ENCODE assay signal across 17 cellular contexts in the genomic region with DNA sequence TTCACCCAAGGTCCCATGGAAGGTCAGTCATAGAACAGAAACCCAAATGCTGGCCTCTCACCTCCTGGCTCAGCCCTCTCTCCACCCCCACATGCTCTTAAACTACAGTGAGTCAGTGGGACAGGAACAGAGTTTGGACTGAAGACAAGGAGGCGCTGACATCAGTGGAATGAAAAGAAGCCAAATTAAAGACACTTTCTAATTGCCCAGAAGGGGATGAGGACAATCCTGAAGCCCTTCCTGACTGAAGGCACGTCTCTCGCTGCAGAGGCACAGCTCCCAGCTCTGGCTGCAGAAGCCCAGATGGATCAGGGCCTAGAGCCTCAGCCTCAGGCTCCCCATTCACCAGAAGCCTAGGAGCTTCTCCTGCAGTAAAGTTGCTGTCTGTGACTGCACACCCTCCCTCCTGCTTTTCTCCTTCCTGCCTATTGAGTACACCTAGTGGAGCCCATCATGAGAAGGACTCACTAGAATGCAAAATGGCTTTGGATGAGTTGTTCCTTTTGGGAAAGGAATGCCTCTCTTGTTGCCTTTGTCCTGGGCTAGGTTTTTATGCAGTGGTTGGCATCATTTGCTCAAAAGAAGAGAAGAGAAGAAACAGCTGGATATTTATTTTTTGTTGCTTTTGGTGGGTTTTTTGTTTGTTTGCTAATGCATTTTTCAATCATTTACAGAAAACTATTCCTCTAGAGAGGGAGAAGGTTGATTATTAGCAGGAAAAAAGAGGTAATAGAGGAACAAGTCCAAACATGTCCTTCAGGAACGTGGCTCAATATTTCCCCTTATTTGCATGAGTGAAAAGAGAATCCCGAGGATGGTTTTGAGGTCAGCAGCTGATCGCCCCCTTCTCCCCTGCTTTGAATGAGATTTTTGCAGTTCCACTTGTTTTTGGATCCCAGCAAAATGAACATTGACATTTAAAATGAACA.
DNase-seq lines count a peak whose midpoint lies in the region; ATAC-seq, FAIRE-seq and TF ChIP-seq lines count a peak whose summit lies in the region.
"Had no signal": no experiment of that assay in that cellular context is flagged by ENCODE, and none has a peak within 500 bp of the region (broad histone marks: within the 10 kb centered on the region; RNA-seq: fewer than 3 reads in every experiment).

No MANE protein-coding gene starts in this region.

- TF ChIP-seq POLR2A in A549 (IDR thresholded peaks at IDR 0.05; ENCODE audit: low read length), result no peak

- H3K9me3 Mint-ChIP-seq in H9 (peaks cover 3% of the 10 kb centered on the region in 2 experiments; a peak in 2 of 5 replicates), mesothelial cell of epicardium (no peaks in the 10 kb centered on the region)
- H3K9me3 Mint-ChIP-seq: activated naive CD4-positive, alpha-beta T cell treated with anti-CD3 and anti-CD28 coated beads, Interleukin-2, amount 50 U/mL, for 24 hours; dendritic cell treated with granulocyte-macrophage colony-stimulating factor and Interleukin-4, amounts not matched to agents 40 ng/mL and 50 ng/mL, for 4 days had no signal

- H2BK5ac ChIP-seq in H9 (ENCODE audit: insufficient read length, low read length), result no peak overlapping the region

- no peak overlapping the region for H4K5ac ChIP-seq in H9 (ENCODE audit: insufficient read length, low read depth, low read length)

- no peaks in the 10 kb centered on the region for H3K9me3 ChIP-seq in A549
- no peaks in the 10 kb centered on the region for H3K9me3 ChIP-seq in H9 (ENCODE audit: control insufficient read depth, low read depth, low read length)
- H3K9me3 ChIP-seq: mucosa of descending colon, sigmoid colon, tibial nerve had no signal

- H3K56ac ChIP-seq in H9 (ENCODE audit: insufficient read length, low read depth, low read length), result no peak overlapping the region

- H3K36me3 Mint-ChIP-seq in H9 (ENCODE audit: insufficient read depth in 1 of 3, low read depth in 3 of 3) (peaks cover 0 to 5% (median 2%) of the 10 kb centered on the region in 3 experiments; a peak in 4 of 7 replicates), mesothelial cell of epicardium (no peaks in the 10 kb centered on the region)
- H3K36me3 Mint-ChIP-seq: activated naive CD4-positive, alpha-beta T cell treated with anti-CD3 and anti-CD28 coated beads, Interleukin-2, amount 50 U/mL, for 24 hours had no signal

- H3K4me3 Mint-ChIP-seq in H9 (no peak overlapping the region), mesothelial cell of epicardium (no peak overlapping the region)
- H3K4me3 Mint-ChIP-seq: activated naive CD4-positive, alpha-beta T cell treated with anti-CD3 and anti-CD28 coated beads, Interleukin-2, amount 50 U/mL, for 24 hours; B cell; dendritic cell treated with granulocyte-macrophage colony-stimulating factor and Interleukin-4, amounts not matched to agents 40 ng/mL and 50 ng/mL, for 4 days had no signal

- WGBS in A549 (ENCODE audit: missing lambda C conversion rate), result 75% methylated on average over 6 of the region's 6 CpGs
- no CpG with 5 or more reads among the region's 6 CpGs for WGBS in H9 (ENCODE audit: extremely low coverage, insufficient read length, low lambda C conversion rate)

- no peak; a peak in 1 of 6 replicates for ATAC-seq in A549
- no peak for ATAC-seq in sciatic nerve
- ATAC-seq: mucosa of descending colon had no signal

- H3K27ac Mint-ChIP-seq in H9, result peak overlapping the region in 2 of 3 experiments; percentile 24 to 54; a peak in 2 of 7 replicates
- H3K27ac Mint-ChIP-seq in mesothelial cell of epicardium, result no peak overlapping the region
- H3K27ac Mint-ChIP-seq: activated naive CD4-positive, alpha-beta T cell treated with anti-CD3 and anti-CD28 coated beads, Interleukin-2, amount 50 U/mL, for 24 hours; B cell; dendritic cell treated with granulocyte-macrophage colony-stimulating factor and Interleukin-4, amounts not matched to agents 40 ng/mL and 50 ng/mL, for 4 days had no signal

- no peak overlapping the region for H3K4ac ChIP-seq in H9 (ENCODE audit: low read depth, low read length)

- peak overlapping the region; percentile 12; the same call in 1 of the 3 replicates for H3K4me2 ChIP-seq in A549
- no peak overlapping the region for H3K4me2 ChIP-seq in H9 (ENCODE audit: insufficient read depth, insufficient read length, low read length)

- H3K79me1 ChIP-seq in H9 (ENCODE audit: insufficient read depth, low read depth, low read length, poor library complexity, severe bottlenecking), result no peaks in the 10 kb centered on the region

- H2AFZ ChIP-seq in H9 (ENCODE audit: low read length), result no peak overlapping the region

- TF ChIP-seq EP300 in A549 (IDR thresholded peaks at IDR 0.05), result no peak

- H3K27ac ChIP-seq in A549 (peak overlapping the region; percentile 46 to 70; a peak in 5 of 6 replicates), H9 (ENCODE audit: insufficient read length, low read depth, low read length) (no peak overlapping the region)
- H3K27ac ChIP-seq: sigmoid colon, tibial nerve had no signal

- TF ChIP-seq RAD21 in A549 (conservative IDR thresholded peaks at IDR 0.05 in 1 of 2, IDR thresholded peaks at IDR 0.05 in 1 of 2), result no peak

- no peak overlapping the region for H3K9ac ChIP-seq in H9 (ENCODE audit: extremely low read depth, insufficient read length, low read length)

- no peak overlapping the region for H3K14ac ChIP-seq in H9 (ENCODE audit: insufficient read depth, low read length)

- H4K91ac ChIP-seq in H9 (ENCODE audit: insufficient read length, low read depth, low read length), result no peak overlapping the region

- H2BK20ac ChIP-seq in H9 (ENCODE audit: low read depth, low read length, poor library complexity, severe bottlenecking), result no peak overlapping the region

- FAIRE-seq in A549 (lab: Jason Lieb, UNC), result no peak

- H3K23me2 ChIP-seq in H9 (ENCODE audit: insufficient read length, low read depth, low read length, poor library complexity, severe bottlenecking), result no peaks in the 10 kb centered on the region

- no peak overlapping the region for H4K8ac ChIP-seq in H9 (replicated peaks; ENCODE audit: insufficient read length, low read depth, low read length)

- no peaks in the 10 kb centered on the region for H3K27me3 ChIP-seq in H9 (ENCODE audit: insufficient read depth, low read length)
- H3K27me3 ChIP-seq: sigmoid colon, tibial nerve had no signal

- H3K4me1 Mint-ChIP-seq in H9 (peaks cover 10 to 24% of the 10 kb centered on the region in 2 experiments), mesothelial cell of epicardium (peaks cover 8% of the 10 kb centered on the region)
- H3K4me1 Mint-ChIP-seq: activated naive CD4-positive, alpha-beta T cell treated with anti-CD3 and anti-CD28 coated beads, Interleukin-2, amount 50 U/mL, for 24 hours; B cell had no signal

- TF ChIP-seq CTCF in A549 (IDR thresholded peaks at IDR 0.05), result no peak
- TF ChIP-seq CTCF in H9 (conservative IDR thresholded peaks at IDR 0.05), result no peak
- TF ChIP-seq CTCF in choroid plexus epithelial cell (conservative IDR thresholded peaks at IDR 0.05; ENCODE audit: low read depth, low read length), result no peak
- no peak for TF ChIP-seq CTCF in mesothelial cell of epicardium (IDR thresholded peaks at IDR 0.05; ENCODE audit: unreplicated experiment)

- CTCF ChIA-PET in A549 (lab: Yijun Ruan, JAX), result interaction anchor here (1.5 kb wide), 1 partner anchor 9 kb away, joined by 4 read pairs; no protein-coding TSS in a partner anchor

- no peak overlapping the region for H2BK15ac ChIP-seq in H9 (ENCODE audit: low read depth, low read length)

- H2AK5ac ChIP-seq in H9 (ENCODE audit: insufficient read length, low read length), result no peak overlapping the region

- intact Hi-C loops in sciatic nerve (cut with DNase I), result no loop called here

- H3K27me3 Mint-ChIP-seq in H9 (ENCODE audit: low read depth) (no peaks in the 10 kb centered on the region), mesothelial cell of epicardium (ENCODE audit: low read depth) (no peaks in the 10 kb centered on the region)
- H3K27me3 Mint-ChIP-seq: B cell had no signal

- POLR2A ChIA-PET in A549 (lab: Yijun Ruan, JAX), result no interaction called here

- H2BK120ac ChIP-seq in H9 (ENCODE audit: low read depth, low read length, poor library complexity, severe bottlenecking), result no peak overlapping the region

- no peak overlapping the region for H3T11ph ChIP-seq in H9 (ENCODE audit: low read length)

- H3K79me2 ChIP-seq in H9 (ENCODE audit: insufficient read depth, low read length), result no peaks in the 10 kb centered on the region

- no peak overlapping the region for H3K4me3 ChIP-seq in A549
- no peak overlapping the region for H3K4me3 ChIP-seq in choroid plexus epithelial cell (ENCODE audit: low read depth, low read length)
- H3K4me3 ChIP-seq: mucosa of descending colon, sigmoid colon, tibial nerve had no signal

- no peak overlapping the region for H3K23ac ChIP-seq in H9 (ENCODE audit: insufficient read length, low read depth, low read length)

- no peak overlapping the region for H3K18ac ChIP-seq in H9 (ENCODE audit: insufficient read length, low read depth, low read length)

- H3K4me1 ChIP-seq in A549, result peaks cover 24% of the 10 kb centered on the region
- H3K4me1 ChIP-seq in H9 (ENCODE audit: insufficient read depth, low read length), result peaks cover 3% of the 10 kb centered on the region; the same call in 1 of the 2 replicates
- H3K4me1 ChIP-seq: sigmoid colon had no signal

- H4K20me1 ChIP-seq in H9 (ENCODE audit: control insufficient read depth, insufficient read depth, insufficient read length), result no peaks in the 10 kb centered on the region

- DNase-seq in A549 (ENCODE audit: low read depth in 1 of 2, low spot score in 1 of 2) (no peak), H9 (no peak), choroid plexus epithelial cell (ENCODE audit: low read depth) (peak; percentile 25), left kidney (ENCODE audit: low read depth, low spot score) (peak; percentile 21), sciatic nerve (ENCODE audit: low spot score) (no peak), mesothelial cell of epicardium (ENCODE audit: low spot score in 2 of 2, unreplicated experiment in 2 of 2) (no peak), NCI-H82 (lab: John Stamatoyannopoulos, UW) (no peak)
- no peak for DNase-seq in stimulated activated CD8-positive, alpha-beta memory T cell treated with anti-CD3 and anti-CD28 coated beads, Interleukin-4, amount 100 ng/mL, for 48 hours
- DNase-seq: DND-41, mucosa of descending colon, NCI-H345, sigmoid colon, T1000 had no signal

- H2BK12ac ChIP-seq in H9 (ENCODE audit: insufficient read length, low read depth, low read length), result no peak overlapping the region

TF ChIP-seq in A549, 52 proteins besides CTCF, POLR2A, EP300 and RAD21 (continues in another document):
- no peak for TF ChIP-seq HOXB13 (CRISPR knock-in tag; IDR thresholded peaks at IDR 0.05; ENCODE audit: low read depth)
- TF ChIP-seq, protein P1, sequence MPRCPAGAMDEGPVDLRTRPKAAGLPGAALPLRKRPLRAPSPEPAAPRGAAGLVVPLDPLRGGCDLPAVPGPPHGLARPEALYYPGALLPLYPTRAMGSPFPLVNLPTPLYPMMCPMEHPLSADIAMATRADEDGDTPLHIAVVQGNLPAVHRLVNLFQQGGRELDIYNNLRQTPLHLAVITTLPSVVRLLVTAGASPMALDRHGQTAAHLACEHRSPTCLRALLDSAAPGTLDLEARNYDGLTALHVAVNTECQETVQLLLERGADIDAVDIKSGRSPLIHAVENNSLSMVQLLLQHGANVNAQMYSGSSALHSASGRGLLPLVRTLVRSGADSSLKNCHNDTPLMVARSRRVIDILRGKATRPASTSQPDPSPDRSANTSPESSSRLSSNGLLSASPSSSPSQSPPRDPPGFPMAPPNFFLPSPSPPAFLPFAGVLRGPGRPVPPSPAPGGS (IDR thresholded peaks at IDR 0.05), result no peak
- TF ChIP-seq EHMT2 (IDR thresholded peaks at IDR 0.05; ENCODE audit: low read depth), result no peak

Comparison
In these comparisons a context has a peak if more than half of its experiments do, and no peak if none do; other contexts are left out.
1. DNase-seq: peak in choroid plexus epithelial cell (single experiment) and left kidney (single experiment); none in A549 (0 of 2), H9 (single experiment), sciatic nerve (single experiment), mesothelial cell of epicardium (0 of 2), NCI-H82 (single experiment) and stimulated activated CD8-positive, alpha-beta memory T cell treated with anti-CD3 and anti-CD28 coated beads, Interleukin-4, amount 100 ng/mL, for 48 hours (single experiment).